14 cellular contexts compared by ENCODE assay signal in the genomic region with DNA sequence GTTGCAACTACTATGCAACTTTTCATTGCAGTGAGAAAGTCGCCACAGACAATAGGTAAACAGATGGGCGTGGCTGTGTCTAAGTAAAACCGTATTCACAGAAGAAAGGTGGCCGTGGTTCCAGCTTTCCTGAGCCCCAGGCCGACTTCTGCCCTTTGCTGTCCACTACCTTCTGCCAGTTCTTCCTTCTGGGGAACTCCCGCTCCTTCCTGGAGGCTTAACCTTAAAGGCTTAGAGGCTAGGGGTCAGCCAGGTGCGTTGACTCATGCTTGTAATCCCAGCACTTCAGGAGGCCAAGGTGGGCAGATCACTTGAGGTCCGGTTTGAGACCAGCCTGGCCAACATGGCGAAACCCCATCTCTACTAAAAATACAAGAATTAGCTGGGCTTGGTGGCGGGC. TPM values are rescaled to one million over a fixed set of nuclear protein-coding genes. Genes with fewer than 3 reads are reported as not detected.
DNase-seq lines count a peak whose midpoint lies in the region; ATAC-seq, FAIRE-seq and TF ChIP-seq lines count a peak whose summit lies in the region.
"Had no signal": no experiment of that assay in that cellular context is flagged by ENCODE, and none has a peak within 500 bp of the region (broad histone marks: within the 10 kb centered on the region; RNA-seq: fewer than 3 reads in every experiment).

No MANE protein-coding gene starts in this region.

- POLR2A ChIA-PET in HCT116 (lab: Charles Lee) (interaction anchor here (1.2 kb wide), 1 partner anchor 22 kb away, joined by 3 read pairs; no protein-coding TSS in a partner anchor), PC-9 (lab: Charles Lee; ENCODE audit: unreplicated experiment) (interaction anchor here (0.7 kb wide), 1 partner anchor 44 kb away, joined by 5 read pairs; no protein-coding TSS in a partner anchor)

- 88 to 90% methylated on average over 8 to 10 of the region's 10 CpGs for WGBS in endodermal cell (ENCODE audit: insufficient coverage in 1 of 2, insufficient read length in 1 of 2), 2 experiments

- no peak for TF ChIP-seq POLR2A in HCT116 (IDR thresholded peaks at IDR 0.05; ENCODE audit: borderline replicate concordance, extremely low read depth, insufficient read depth, insufficient read length)
- TF ChIP-seq POLR2A in H54 (IDR thresholded peaks at IDR 0.05; ENCODE audit: low read depth, low read length) = no peak

- H3F3A ChIP-seq in PC-9 (ENCODE audit: insufficient read depth, low read depth) = peaks cover 20% of the 10 kb centered on the region; the same call in 1 of the 2 replicates

- no peaks in the 10 kb centered on the region for H3K9me3 ChIP-seq in HCT116 (ENCODE audit: control insufficient read depth in 1 of 2, insufficient read depth in 1 of 2, low read depth in 1 of 2, low read length in 2 of 2)
- H3K9me3 ChIP-seq in PC-9 (ENCODE audit: insufficient read depth, low read depth) = no peaks in the 10 kb centered on the region
- no peaks in the 10 kb centered on the region for H3K9me3 ChIP-seq in endodermal cell (ENCODE audit: control insufficient read depth, low read length)

- H3K27ac ChIP-seq in HCT116 (ENCODE audit: low read depth, low read length) (no peak overlapping the region), PC-9 (peak overlapping the region; percentile 76), endodermal cell (ENCODE audit: low read depth, low read length) (no peak overlapping the region)

- no peaks in the 10 kb centered on the region for H3K9me2 ChIP-seq in HCT116 (ENCODE audit: insufficient read depth)
- no peaks in the 10 kb centered on the region for H3K9me2 ChIP-seq in PC-9 (ENCODE audit: insufficient read depth)

- peaks cover 5 to 7% of the 10 kb centered on the region in 2 experiments for H3K4me1 ChIP-seq in HCT116 (ENCODE audit: control insufficient read depth in 1 of 2, insufficient read depth in 2 of 2, low read length in 2 of 2)
- peaks cover 38% of the 10 kb centered on the region for H3K4me1 ChIP-seq in PC-9 (replicated peaks; ENCODE audit: insufficient read depth)
- peaks cover 10% of the 10 kb centered on the region for H3K4me1 ChIP-seq in endodermal cell (ENCODE audit: control insufficient read depth, insufficient read depth, low read length)

- H3K9me3 Mint-ChIP-seq in endodermal cell = no peaks in the 10 kb centered on the region
- H3K9me3 Mint-ChIP-seq: CD4-positive, CD25-positive, alpha-beta regulatory T cell; GM23338; H9 had no signal

- H3K4me3 Mint-ChIP-seq in endodermal cell = no peak overlapping the region
- H3K4me3 Mint-ChIP-seq: GM23338, H9 had no signal

- no peaks in the 10 kb centered on the region for H4K20me1 ChIP-seq in HCT116 (ENCODE audit: insufficient read depth)
- no peaks in the 10 kb centered on the region for H4K20me1 ChIP-seq in PC-9 (ENCODE audit: insufficient read depth)

- intact Hi-C loops in HCT116 (cut with micrococcal nuclease) = no loop called here
- intact Hi-C loops in PC-9 (cut with micrococcal nuclease; ENCODE audit: unreplicated experiment) = no loop called here

- H3K4me2 ChIP-seq in HCT116 (ENCODE audit: low read length) = 0 out of 2 replicates have a peak overlapping the region, but pooled peaks have one; percentile 21
- H3K4me2 ChIP-seq in PC-9 = peak overlapping the region; percentile 67
- H3K4me2 ChIP-seq: GM23338 had no signal

- no peaks in the 10 kb centered on the region for H3K27me3 Mint-ChIP-seq in endodermal cell (ENCODE audit: insufficient read depth)
- H3K27me3 Mint-ChIP-seq: CD4-positive, CD25-positive, alpha-beta regulatory T cell had no signal

- H2AFZ ChIP-seq in HCT116 (ENCODE audit: low read depth, low read length, poor library complexity, severe bottlenecking) (no peak overlapping the region), PC-9 (peak overlapping the region; percentile 66)
- H2AFZ ChIP-seq: GM23338 had no signal

- H3K4me3 ChIP-seq in HCT116 (replicated peaks in 1 of 2; ENCODE audit: low read depth in 1 of 2, low read length in 2 of 2) (no peak overlapping the region), PC-9 (no peak overlapping the region), endodermal cell (ENCODE audit: low read length) (no peak overlapping the region)
- H3K4me3 ChIP-seq: GM23338 had no signal

- FAIRE-seq in H54 (lab: Jason Lieb, UNC) = no peak

- H3K79me2 ChIP-seq in HCT116 (ENCODE audit: insufficient read depth, low read length) (no peaks in the 10 kb centered on the region), PC-9 (ENCODE audit: low read depth) (peaks cover under 1% of the 10 kb centered on the region; the same call in 1 of the 2 replicates)

- no peak for ATAC-seq in HCT116
- ATAC-seq in GM21390 (IDR thresholded peaks at IDR 0.05; ENCODE audit: unreplicated experiment) = no peak
- ATAC-seq in HG03039 (IDR thresholded peaks at IDR 0.05; ENCODE audit: unreplicated experiment) = no peak
- ATAC-seq: GM23338 had no signal

- H3K36me3 ChIP-seq in HCT116 (ENCODE audit: control insufficient read depth in 1 of 2, insufficient read depth in 2 of 2, low read length in 2 of 2) (no peaks in the 10 kb centered on the region), PC-9 (ENCODE audit: low read depth) (no peaks in the 10 kb centered on the region), endodermal cell (ENCODE audit: control insufficient read depth, insufficient read depth, low read length) (no peaks in the 10 kb centered on the region)

- BruUV-seq in HCT116 (replicated peaks; lab: Mats Ljungman, UMichigan) (no TSS peak), PC-9 (replicated peaks; lab: Mats Ljungman, UMichigan) (no TSS peak)

- H3K36me3 Mint-ChIP-seq in endodermal cell (ENCODE audit: low read depth) = no peaks in the 10 kb centered on the region
- H3K36me3 Mint-ChIP-seq: CD4-positive, CD25-positive, alpha-beta regulatory T cell had no signal

- DNase-seq in HCT116 (ENCODE audit: low read depth, low spot score) (no peak), PC-9 (peak; percentile 30 to 63), endodermal cell (peak; percentile 43), H54 (ENCODE audit: insufficient read length, low spot score) (no peak)
- DNase-seq: CD4-positive, CD25-positive, alpha-beta regulatory T cell; DMS53; GF-D8; H9 had no signal

- TF ChIP-seq CTCF in HCT116 (IDR thresholded peaks at IDR 0.05 in 2 of 3, conservative IDR thresholded peaks at IDR 0.05 in 1 of 3; ENCODE audit: borderline replicate concordance in 1 of 3, insufficient read depth in 1 of 3, low read depth in 2 of 3, low read length in 2 of 3) (no peak), PC-9 (conservative IDR thresholded peaks at IDR 0.05) (no peak), endodermal cell (conservative IDR thresholded peaks at IDR 0.05) (no peak)

- TF ChIP-seq RAD21 in HCT116 (IDR thresholded peaks at IDR 0.05; ENCODE audit: low read depth) = no peak

- H3K27me3 ChIP-seq in HCT116 (ENCODE audit: insufficient read depth, low read length) = no peaks in the 10 kb centered on the region
- H3K27me3 ChIP-seq in PC-9 (ENCODE audit: insufficient read depth, low read depth) = no peaks in the 10 kb centered on the region
- H3K27me3 ChIP-seq in endodermal cell (ENCODE audit: control insufficient read depth, insufficient read depth, low read length, poor library complexity, severe bottlenecking) = no peaks in the 10 kb centered on the region

- RAD21 ChIA-PET in HCT116 (lab: Charles Lee; ENCODE audit: low non-redundant PET in 1 of 2, low total read pairs in 2 of 2, uncharacterized antibody in 2 of 2, unreplicated experiment in 2 of 2) = no interaction called here

- no peak overlapping the region for H3K27ac Mint-ChIP-seq in endodermal cell
- H3K27ac Mint-ChIP-seq: GM23338, H9 had no signal

- H3K9ac ChIP-seq in HCT116 (ENCODE audit: low read length) (no peak overlapping the region), endodermal cell (ENCODE audit: extremely low read depth, low read length, poor library complexity, severe bottlenecking) (no peak overlapping the region)

- peaks cover 13% of the 10 kb centered on the region for H3K4me1 Mint-ChIP-seq in endodermal cell
- H3K4me1 Mint-ChIP-seq: CD4-positive, CD25-positive, alpha-beta regulatory T cell had no signal

- CTCF ChIA-PET in HCT116 (lab: Charles Lee) = no interaction called here
- CTCF ChIA-PET in PC-9 (lab: Charles Lee) = interaction anchor here (0.6 kb wide), 1 partner anchor 66 kb away, joined by 5 read pairs; no protein-coding TSS in a partner anchor

TF ChIP-seq in HCT116, 20 proteins besides CTCF, POLR2A, EP300 and RAD21 (continues in another document):
- no peak for TF ChIP-seq ZNF274 (IDR thresholded peaks at IDR 0.05; ENCODE audit: low read depth, low read length)
- TF ChIP-seq ELF1 (IDR thresholded peaks at IDR 0.05; ENCODE audit: borderline replicate concordance, low read depth) = no peak
- no peak for TF ChIP-seq CBX3 (IDR thresholded peaks at IDR 0.05; ENCODE audit: low read depth)
- no peak for TF ChIP-seq SIN3A (IDR thresholded peaks at IDR 0.05; ENCODE audit: low read depth)
- no peak for TF ChIP-seq JUND (IDR thresholded peaks at IDR 0.05)
- TF ChIP-seq SRF (IDR thresholded peaks at IDR 0.05; ENCODE audit: low read depth) = no peak
- no peak for TF ChIP-seq MAX (IDR thresholded peaks at IDR 0.05)

RNA-seq across cellular contexts. Expression of gene SEPTIN12, which starts 2.1 kb away (rescaled TPM):
- total RNA-seq in HCT116 (2021; ENCODE audit: unreplicated experiment) = not detected
- polyA plus RNA-seq in HCT116 (2012) = 0.10 TPM in 1 of 2 replicates, not detected in the other
- total RNA-seq in PC-9 (2021) = not detected in 2 replicates
- under 1 TPM; 0.40 to 0.73 TPM for total RNA-seq in endodermal cell
- polyA plus RNA-seq in endodermal cell (2013, experiment 1 of 2) = 0.57 TPM
- not detected for polyA plus RNA-seq in endodermal cell (2013, experiment 2 of 2)
- total RNA-seq: A673, GM23338, HT1080 had no signal
- polyA plus RNA-seq: BJ; CD4-positive, CD25-positive, alpha-beta regulatory T cell; GM23338 had no signal

RNA-seq across cellular contexts. Expression of gene SMIM22, which starts 4.9 kb away (rescaled TPM):
- 3.3 TPM for total RNA-seq in HCT116 (2021; ENCODE audit: unreplicated experiment)
- 3.8 and 5.2 TPM in 2 replicates for polyA plus RNA-seq in HCT116 (2012)
- 134 and 182 TPM in 2 replicates for total RNA-seq in PC-9 (2021)
- total RNA-seq in endodermal cell = not detected
- not detected for polyA plus RNA-seq in endodermal cell (2013, experiment 1 of 2)
- polyA plus RNA-seq in endodermal cell (2013, experiment 2 of 2) = not detected
- total RNA-seq: A673; CD4-positive, CD25-positive, alpha-beta regulatory T cell; GM23338; H9; HT1080 had no signal
- polyA plus RNA-seq: BJ; CD4-positive, CD25-positive, alpha-beta regulatory T cell had no signal

RNA-seq across cellular contexts. Expression of gene ROGDI, which starts 12.2 kb away (rescaled TPM):
- total RNA-seq in HCT116 (2021; ENCODE audit: unreplicated experiment) = 20.1 TPM
- polyA plus RNA-seq in HCT116 (2012) = 18.6 and 19.6 TPM in 2 replicates
- 40.8 and 45.2 TPM in 2 replicates for total RNA-seq in PC-9 (2021)
- 10 to 100 TPM; 46.2 to 49.0 TPM for total RNA-seq in endodermal cell
- 30.2 TPM for polyA plus RNA-seq in endodermal cell (2013, experiment 1 of 2)
- polyA plus RNA-seq in endodermal cell (2013, experiment 2 of 2) = 28.6 TPM

RNA-seq across cellular contexts. Expression of gene ZNF500, which starts 23.3 kb away (rescaled TPM):
- total RNA-seq in HCT116 (2021; ENCODE audit: unreplicated experiment) = 20.1 TPM
- 6.2 and 8.5 TPM in 2 replicates for polyA plus RNA-seq in HCT116 (2012)
- 28.8 and 29.2 TPM in 2 replicates for total RNA-seq in PC-9 (2021)
- 10 to 100 TPM; 17.2 to 21.6 TPM for total RNA-seq in endodermal cell
- polyA plus RNA-seq in endodermal cell (2013, experiment 1 of 2) = 8.5 TPM
- 8.2 TPM for polyA plus RNA-seq in endodermal cell (2013, experiment 2 of 2)

RNA-seq across cellular contexts. Expression of gene DNAAF8, which starts 55.9 kb away (rescaled TPM):
- 1.0 TPM for total RNA-seq in HCT116 (2021; ENCODE audit: unreplicated experiment)
- 0.39 and 0.72 TPM in 2 replicates for polyA plus RNA-seq in HCT116 (2012)
- 1.8 and 2.4 TPM in 2 replicates for total RNA-seq in PC-9 (2021)
- total RNA-seq in endodermal cell = under 1 TPM; 0.35 to 0.64 TPM
- 0.82 TPM for polyA plus RNA-seq in endodermal cell (2013, experiment 1 of 2)
- polyA plus RNA-seq in endodermal cell (2013, experiment 2 of 2) = 1.2 TPM
- total RNA-seq: CD4-positive, CD25-positive, alpha-beta regulatory T cell; HT1080 had no signal

Comparison
In these comparisons a context has a peak if more than half of its experiments do, and no peak if none do; other contexts are left out.
1. DNase-seq: peak in PC-9 (2 of 2) and endodermal cell (single experiment); none in HCT116 (single experiment) and H54 (single experiment).
2. RNA of gene SMIM22, which starts 4.9 kb away (total RNA-seq): 134 to 182 TPM in PC-9; 3.3 TPM in HCT116 (single experiment) and not detected in endodermal cell; every median in the first group is over 10 times any median in the second.